Comparison of ENCODE assay signal across 7 cellular contexts in genomic region chr16:67415421-67415820, GRCh38. TPM values are rescaled to one million over a fixed set of nuclear protein-coding genes. Genes with fewer than 3 reads are reported as not detected.
DNase-seq lines count a peak whose midpoint lies in the region; ATAC-seq and TF ChIP-seq lines count a peak whose summit lies in the region.
"Not testable (repeated sequence)": the region's sequence is repeated elsewhere in the genome, so short reads cannot be mapped to it uniquely, and the experiment has no call there.

No MANE protein-coding gene starts in this region.

- CTCF ChIA-PET in HEK293 (lab: Yijun Ruan, JAX), result interaction anchor here (3.8 kb wide), 1 partner anchor 12 kb away, joined by 19 read pairs; no protein-coding TSS in a partner anchor

- not testable (repeated sequence) for H3K4me1 Mint-ChIP-seq in T-helper 2 cell treated with Interferon-gamma antibody and Interleukin-4, amounts not matched to agents 5 μg/mL and 100 μg/mL, for 36 hours (ENCODE audit: low read depth)
- peaks cover 12% of the 10 kb centered on the region for H3K4me1 Mint-ChIP-seq in endothelial cell (ENCODE audit: unreplicated experiment)
- H3K4me1 Mint-ChIP-seq in natural killer cell treated with Interleukin-12 subunit alpha and Interleukin-12 subunit beta and Interleukin-15 and Interleukin-18, amount 100 ng/mL, for 72 hours (ENCODE audit: low read depth in 2 of 2), result peaks cover 10 to 11% of the 10 kb centered on the region in 2 donors

- H3K27ac ChIP-seq in HEK293 (ENCODE audit: extremely low read depth, low read depth, low read length) (peak overlapping the region; percentile 88; the same call in 1 of the 2 replicates), adrenal gland (peak overlapping the region in 3 of 5 donors; percentile 52 to 74 (median 59))
- not testable (repeated sequence) for H3K27ac ChIP-seq in smooth muscle cell (ENCODE audit: low read depth)

- H3K27ac Mint-ChIP-seq in T-helper 2 cell treated with Interferon-gamma antibody and Interleukin-4, amounts not matched to agents 5 μg/mL and 100 μg/mL, for 36 hours; natural killer cell treated with Interleukin-12 subunit alpha and Interleukin-12 subunit beta and Interleukin-15 and Interleukin-18, amount 100 ng/mL, for 72 hours: not testable (repeated sequence)
- peak overlapping the region; percentile 76 for H3K27ac Mint-ChIP-seq in endothelial cell (ENCODE audit: unreplicated experiment)

- peak overlapping the region; percentile 61 for H3K4me3 Mint-ChIP-seq in T-helper 2 cell treated with Interferon-gamma antibody and Interleukin-4, amounts not matched to agents 5 μg/mL and 100 μg/mL, for 36 hours
- peak overlapping the region; percentile 91 for H3K4me3 Mint-ChIP-seq in endothelial cell (ENCODE audit: unreplicated experiment)
- peak overlapping the region; percentile 58 for H3K4me3 Mint-ChIP-seq in natural killer cell treated with Interleukin-12 subunit alpha and Interleukin-12 subunit beta and Interleukin-15 and Interleukin-18, amount 100 ng/mL, for 72 hours

- 90 to 93% (median 92%) methylated on average over 16 to 19 of the region's 19 CpGs for WGBS in adrenal gland, 4 donors
- 95% methylated on average over 19 of the region's 19 CpGs for WGBS in smooth muscle cell (ENCODE audit: low lambda C conversion rate)

- not testable (repeated sequence) for DNase-seq in T-helper 2 cell treated with Interferon-gamma antibody and Interleukin-4, amounts not matched to agents 5 μg/mL and 100 μg/mL, for 36 hours (ENCODE audit: low spot score); adrenal gland; endothelial cell (ENCODE audit: low spot score); natural killer cell treated with Interleukin-12 subunit alpha and Interleukin-12 subunit beta and Interleukin-15 and Interleukin-18, amount 100 ng/mL, for 72 hours (ENCODE audit: low spot score); smooth muscle cell (lab: John Stamatoyannopoulos, UW; ENCODE audit: unreplicated experiment)

- H3K27me3 Mint-ChIP-seq in T-helper 2 cell treated with Interferon-gamma antibody and Interleukin-4, amounts not matched to agents 5 μg/mL and 100 μg/mL, for 36 hours (ENCODE audit: low read depth), result peaks cover 26% of the 10 kb centered on the region
- not testable (repeated sequence) for H3K27me3 Mint-ChIP-seq in endothelial cell (ENCODE audit: unreplicated experiment)
- H3K27me3 Mint-ChIP-seq in natural killer cell treated with Interleukin-12 subunit alpha and Interleukin-12 subunit beta and Interleukin-15 and Interleukin-18, amount 100 ng/mL, for 72 hours, result peaks cover 7 to 22% of the 10 kb centered on the region in 2 donors

- H3K4me3 ChIP-seq in HEK293 (ENCODE audit: low read depth, low read length) (peak overlapping the region; percentile 66), adrenal gland (peak overlapping the region in 3 of 4 donors; percentile 64 to 75 (median 71)), iPS-18c (ENCODE audit: insufficient read depth, low read depth, low read length) (peak overlapping the region; percentile 78; the same call in 1 of the 2 replicates), smooth muscle cell (peak overlapping the region; percentile 76)

- H3F3A ChIP-seq in smooth muscle cell (ENCODE audit: low read depth), result not testable (repeated sequence)

- not testable (repeated sequence) for H3K36me3 ChIP-seq in HEK293 (ENCODE audit: control insufficient read depth in 2 of 2, insufficient read depth in 1 of 2, low read length in 2 of 2); adrenal gland (replicated peaks in 1 of 2); smooth muscle cell (ENCODE audit: low read depth)

- H2AFZ ChIP-seq in smooth muscle cell (ENCODE audit: low read depth), result peak overlapping the region; percentile 95

- not testable (repeated sequence) for ATAC-seq in natural killer cell treated with Interleukin-12 subunit alpha and Interleukin-12 subunit beta and Interleukin-15 and Interleukin-18, amount 100 ng/mL, for 72 hours

- H3K79me2 ChIP-seq in smooth muscle cell (ENCODE audit: low read depth), result not testable (repeated sequence)

- POLR2A ChIA-PET in HEK293 (lab: Yijun Ruan, JAX), result not testable (repeated sequence)

- peak overlapping the region; percentile 99 for H3K4me2 ChIP-seq in smooth muscle cell

- not testable (repeated sequence) for TF ChIP-seq POLR2A in adrenal gland (IDR thresholded peaks at IDR 0.05)

- peaks cover 17% of the 10 kb centered on the region for H4K20me1 ChIP-seq in smooth muscle cell (ENCODE audit: low read depth)

- H3K4me1 ChIP-seq in HEK293 (ENCODE audit: control insufficient read depth, insufficient read depth, low read length); smooth muscle cell (ENCODE audit: low read depth): not testable (repeated sequence)
- H3K4me1 ChIP-seq in adrenal gland (replicated peaks in 1 of 2), result peaks cover 16 to 20% of the 10 kb centered on the region in 2 donors

- H3K36me3 Mint-ChIP-seq in T-helper 2 cell treated with Interferon-gamma antibody and Interleukin-4, amounts not matched to agents 5 μg/mL and 100 μg/mL, for 36 hours (ENCODE audit: low read depth); endothelial cell (ENCODE audit: low read depth, unreplicated experiment); natural killer cell treated with Interleukin-12 subunit alpha and Interleukin-12 subunit beta and Interleukin-15 and Interleukin-18, amount 100 ng/mL, for 72 hours: not testable (repeated sequence)

- H3K9me3 Mint-ChIP-seq in T-helper 2 cell treated with Interferon-gamma antibody and Interleukin-4, amounts not matched to agents 5 μg/mL and 100 μg/mL, for 36 hours; endothelial cell (ENCODE audit: unreplicated experiment); natural killer cell treated with Interleukin-12 subunit alpha and Interleukin-12 subunit beta and Interleukin-15 and Interleukin-18, amount 100 ng/mL, for 72 hours: not testable (repeated sequence)

- H3K9me3 ChIP-seq in HEK293 (ENCODE audit: control insufficient read depth, insufficient read depth, low read depth, low read length); adrenal gland (replicated peaks in 1 of 3); iPS-18c (ENCODE audit: control insufficient read depth, insufficient read depth, low read length); smooth muscle cell (replicated peaks; ENCODE audit: low read depth): not testable (repeated sequence)

- intact Hi-C loops in adrenal gland (cut with DNase I), result not testable (repeated sequence)

- not testable (repeated sequence) for TF ChIP-seq CTCF in HEK293 (tag by site-specific recombination; IDR thresholded peaks at IDR 0.05); adrenal gland (IDR thresholded peaks at IDR 0.05); endothelial cell (IDR thresholded peaks at IDR 0.05; ENCODE audit: unreplicated experiment); smooth muscle cell (IDR thresholded peaks at IDR 0.05; ENCODE audit: borderline replicate concordance, insufficient read depth, poor library complexity, severe bottlenecking)

- not testable (repeated sequence) for H3K27me3 ChIP-seq in adrenal gland; smooth muscle cell (ENCODE audit: low read depth)

- H3K9ac ChIP-seq in smooth muscle cell (ENCODE audit: low read depth), result peak overlapping the region; percentile 93

RNA-seq across cellular contexts. Expression of gene ZDHHC1, which starts 0.9 kb away (rescaled TPM):
- total RNA-seq in adrenal gland (10 to 100 TPM in 7 of 8 donors, 1 to 10 TPM in 1; 4.2 to 30.0 (median 15.0) TPM), endothelial cell (ENCODE audit: unreplicated experiment) (7.2 TPM), smooth muscle cell (7.1 and 7.9 TPM in 2 replicates)
- polyA plus RNA-seq in adrenal gland (1 to 10 TPM; 1.3 to 8.5 (median 7.9) TPM), smooth muscle cell (14.2 and 15.7 TPM in 2 replicates)
- 1 to 10 TPM; 1.6 to 2.0 TPM for total RNA-seq in natural killer cell treated with Interleukin-12 subunit alpha and Interleukin-12 subunit beta and Interleukin-15 and Interleukin-18, amount 100 ng/mL, for 72 hours

RNA-seq across cellular contexts. Expression of gene HSD11B2, which starts 15.5 kb away (rescaled TPM):
- total RNA-seq in adrenal gland (10 to 100 TPM in 2 of 8 donors, 1 to 10 TPM in 5, under 1 TPM in 1; 0.69 to 12.3 (median 5.2) TPM), endothelial cell (ENCODE audit: unreplicated experiment) (3.3 TPM), smooth muscle cell (not detected in 2 replicates)
- polyA plus RNA-seq in adrenal gland (1 to 10 TPM; 1.8 to 3.7 (median 3.5) TPM), smooth muscle cell (not detected in 2 replicates)
- not detected for total RNA-seq in natural killer cell treated with Interleukin-12 subunit alpha and Interleukin-12 subunit beta and Interleukin-15 and Interleukin-18, amount 100 ng/mL, for 72 hours

RNA-seq across cellular contexts. Expression of gene TPPP3, which starts 22.1 kb away (rescaled TPM):
- total RNA-seq in adrenal gland (10 to 100 TPM in 1 of 8 donors, 1 to 10 TPM in 6, not detected in 1; 1.1 to 12.8 (median 4.3) TPM), endothelial cell (ENCODE audit: unreplicated experiment) (1.1 TPM), smooth muscle cell (1.9 TPM in 2 replicates)
- polyA plus RNA-seq in adrenal gland (10 to 100 TPM in 2 of 3 donors, 1 to 10 TPM in 1; 9.4 to 22.7 (median 16.6) TPM), smooth muscle cell (1.3 and 2.7 TPM in 2 replicates)
- under 1 TPM in 1 of 2 donors, not detected in 1; 0.31 TPM for total RNA-seq in natural killer cell treated with Interleukin-12 subunit alpha and Interleukin-12 subunit beta and Interleukin-15 and Interleukin-18, amount 100 ng/mL, for 72 hours
